In genomic region chr15:58064119-58065010, GRCh38 we compare ENCODE assay signal across 14 cellular contexts. TPM values are rescaled to one million over a fixed set of nuclear protein-coding genes. Genes with fewer than 3 reads are reported as not detected.
DNase-seq lines count a peak whose midpoint lies in the region; ATAC-seq and TF ChIP-seq lines count a peak whose summit lies in the region.
"Had no signal": no experiment of that assay in that cellular context is flagged by ENCODE, and none has a peak within 500 bp of the region (broad histone marks: within the 10 kb centered on the region; RNA-seq: fewer than 3 reads in every experiment).

No MANE protein-coding gene starts in this region.

- H3K27ac ChIP-seq in iPS-20b (ENCODE audit: low read length), result no peak overlapping the region
- no peak overlapping the region for H3K27ac ChIP-seq in colonic mucosa
- H3K27ac ChIP-seq: neutrophil, transverse colon had no signal

- H3K27me3 ChIP-seq in iPS-20b (ENCODE audit: insufficient read depth, low read length) (peaks cover 100% of the 10 kb centered on the region), colonic mucosa (peaks cover 50% of the 10 kb centered on the region)

- intact Hi-C loops in colonic mucosa (cut with DNase I), result loop anchor here (5.0 to 10.0 kb wide), 3 partner anchors 92 to 510 kb away; no protein-coding TSS in a partner anchor

- peak overlapping the region; percentile 63 for H3K27ac Mint-ChIP-seq in activated CD4-positive, alpha-beta T cell treated with anti-CD3 and anti-CD28 coated beads, Interleukin-2, amount 10 ng/mL, durations not matched to agents 7 days and 5 days
- no peak overlapping the region for H3K27ac Mint-ChIP-seq in WTC11
- H3K27ac Mint-ChIP-seq: activated CD4-positive, alpha-beta T cell treated with anti-CD3 and anti-CD28 coated beads for 36 hours had no signal

- H3K36me3 ChIP-seq in iPS-20b (ENCODE audit: insufficient read depth, low read depth, low read length) (no peaks in the 10 kb centered on the region), colonic mucosa (no peaks in the 10 kb centered on the region)
- H3K36me3 ChIP-seq: neutrophil, transverse colon had no signal

- peaks cover 4% of the 10 kb centered on the region for H3K4me1 Mint-ChIP-seq in activated CD4-positive, alpha-beta T cell treated with anti-CD3 and anti-CD28 coated beads, Interleukin-2, amount 10 ng/mL, durations not matched to agents 7 days and 5 days
- peaks cover 14% of the 10 kb centered on the region for H3K4me1 Mint-ChIP-seq in WTC11

- H3K4me3 Mint-ChIP-seq in activated CD4-positive, alpha-beta T cell treated with anti-CD3 and anti-CD28 coated beads, Interleukin-2, amount 10 ng/mL, durations not matched to agents 7 days and 5 days, result no peak overlapping the region
- peak overlapping the region; percentile 43 for H3K4me3 Mint-ChIP-seq in WTC11

- H3K9me3 ChIP-seq in iPS-20b (ENCODE audit: insufficient read depth, low read depth, low read length), result no peaks in the 10 kb centered on the region
- no peaks in the 10 kb centered on the region for H3K9me3 ChIP-seq in colonic mucosa
- H3K9me3 ChIP-seq: neutrophil, transverse colon had no signal

- ATAC-seq in WTC11, result no peak
- ATAC-seq: activated CD4-positive, alpha-beta T cell treated with anti-CD3 and anti-CD28 coated beads for 36 hours had no signal

- no peak for TF ChIP-seq CTCF in WTC11 (IDR thresholded peaks at IDR 0.05)
- no peak for TF ChIP-seq CTCF in colonic mucosa (IDR thresholded peaks at IDR 0.05)

- no peaks in the 10 kb centered on the region for H3K9me3 Mint-ChIP-seq in activated CD4-positive, alpha-beta T cell treated with anti-CD3 and anti-CD28 coated beads, Interleukin-2, amount 10 ng/mL, durations not matched to agents 7 days and 5 days
- H3K9me3 Mint-ChIP-seq in WTC11, result no peaks in the 10 kb centered on the region

- no peak for DNase-seq in activated CD4-positive, alpha-beta T cell treated with anti-CD3 and anti-CD28 coated beads, Interleukin-2, amount 10 ng/mL, durations not matched to agents 7 days and 5 days
- DNase-seq in activated CD4-positive, alpha-beta T cell treated with anti-CD3 and anti-CD28 coated beads, Interleukin-2, amount 50 U/mL, for 48 hours, result no peak
- no peak for DNase-seq in WTC11 (ENCODE audit: low spot score)
- peak; percentile 40 for DNase-seq in retina
- no peak for DNase-seq in central memory CD4-positive, alpha-beta T cell
- no peak for DNase-seq in NCI-H510A treated with DMSO at 0.1 percent for 48 hours (lab: John Stamatoyannopoulos, UW)
- no peak for DNase-seq in colonic mucosa
- DNase-seq: cerebellar nuclear complex, DMS 273 treated with DMSO at 0.1 percent for 48 hours, NCI-H2171 treated with DMSO at 0.1 percent for 48 hours had no signal

- peaks cover 71% of the 10 kb centered on the region for H3K27me3 Mint-ChIP-seq in activated CD4-positive, alpha-beta T cell treated with anti-CD3 and anti-CD28 coated beads, Interleukin-2, amount 10 ng/mL, durations not matched to agents 7 days and 5 days
- peaks cover 95% of the 10 kb centered on the region for H3K27me3 Mint-ChIP-seq in WTC11 (ENCODE audit: low read depth)

- CTCF ChIA-PET in activated CD4-positive, alpha-beta T cell treated with anti-CD3 and anti-CD28 coated beads, Interleukin-2, amount 10 ng/mL, durations not matched to agents 7 days and 5 days (lab: Charles Lee), result no interaction called here
- CTCF ChIA-PET in WTC11 (lab: Charles Lee), result interaction anchor here (1.0 kb wide), 3 partner anchors 118 to 313 kb away, joined by 3 read pairs; no protein-coding TSS in a partner anchor

- H3K9ac ChIP-seq in iPS-20b (ENCODE audit: low read depth, low read length) (no peak overlapping the region), colonic mucosa (ENCODE audit: low read depth in 2 of 2, low read length in 2 of 2) (no peak overlapping the region)

- H3K4me1 ChIP-seq in iPS-20b (ENCODE audit: insufficient read depth, low read length), result 0 out of 2 replicates have a peak, but pooled peaks cover 6% of the 10 kb centered on the region
- peaks cover 4% of the 10 kb centered on the region for H3K4me1 ChIP-seq in colonic mucosa

- no peaks in the 10 kb centered on the region for H3K36me3 Mint-ChIP-seq in activated CD4-positive, alpha-beta T cell treated with anti-CD3 and anti-CD28 coated beads, Interleukin-2, amount 10 ng/mL, durations not matched to agents 7 days and 5 days (ENCODE audit: low read depth)
- no peaks in the 10 kb centered on the region for H3K36me3 Mint-ChIP-seq in WTC11

- H3K4me3 ChIP-seq in iPS-20b (ENCODE audit: low read length) (peak overlapping the region; percentile 64; the same call in 1 of the 2 replicates), colonic mucosa (no peak overlapping the region)

- POLR2A ChIA-PET in activated CD4-positive, alpha-beta T cell treated with anti-CD3 and anti-CD28 coated beads, Interleukin-2, amount 10 ng/mL, durations not matched to agents 7 days and 5 days (lab: Charles Lee), result no interaction called here
- POLR2A ChIA-PET in WTC11 (lab: Charles Lee), result interaction anchor here (0.6 kb wide), 1 partner anchor 217 kb away, joined by 3 read pairs; no protein-coding TSS in a partner anchor

TF ChIP-seq in WTC11, 78 proteins besides CTCF, POLR2A, EP300 and RAD21 (continues in another document):
- TF ChIP-seq USF2 (CRISPR knock-in tag; IDR thresholded peaks at IDR 0.05) (no peak), ZNF281 (CRISPR knock-in tag; IDR thresholded peaks at IDR 0.05) (no peak), TEAD4 (CRISPR knock-in tag; IDR thresholded peaks at IDR 0.05) (no peak), PRRX2 (CRISPR knock-in tag; IDR thresholded peaks at IDR 0.05) (no peak), CREM (CRISPR knock-in tag; IDR thresholded peaks at IDR 0.05) (no peak), TCF7 (CRISPR knock-in tag; IDR thresholded peaks at IDR 0.05; ENCODE audit: low read depth) (no peak), TP53 (CRISPR knock-in tag; IDR thresholded peaks at IDR 0.05) (no peak), ZNF425 (CRISPR knock-in tag; conservative IDR thresholded peaks at IDR 0.05) (no peak), JUN (CRISPR knock-in tag; IDR thresholded peaks at IDR 0.05) (no peak), OVOL2 (CRISPR knock-in tag; IDR thresholded peaks at IDR 0.05; ENCODE audit: borderline replicate concordance) (no peak), ZNF263 (CRISPR knock-in tag; IDR thresholded peaks at IDR 0.05; ENCODE audit: low read depth) (no peak)

RNA-seq across cellular contexts. Expression of gene ALDH1A2, which starts 1.1 kb away (rescaled TPM):
- total RNA-seq in activated CD4-positive, alpha-beta T cell treated with anti-CD3 and anti-CD28 coated beads, Interleukin-2, amount 10 ng/mL, durations not matched to agents 7 days and 5 days, result not detected
- total RNA-seq in WTC11 (2021) (1.1 to 1.3 TPM (median 1.2 TPM) in 3 replicates), colonic mucosa (1 to 10 TPM; 1.9 to 2.5 TPM)
- total RNA-seq: activated CD4-positive, alpha-beta T cell treated with anti-CD3 and anti-CD28 coated beads for 36 hours had no signal
